In the genomic region with DNA sequence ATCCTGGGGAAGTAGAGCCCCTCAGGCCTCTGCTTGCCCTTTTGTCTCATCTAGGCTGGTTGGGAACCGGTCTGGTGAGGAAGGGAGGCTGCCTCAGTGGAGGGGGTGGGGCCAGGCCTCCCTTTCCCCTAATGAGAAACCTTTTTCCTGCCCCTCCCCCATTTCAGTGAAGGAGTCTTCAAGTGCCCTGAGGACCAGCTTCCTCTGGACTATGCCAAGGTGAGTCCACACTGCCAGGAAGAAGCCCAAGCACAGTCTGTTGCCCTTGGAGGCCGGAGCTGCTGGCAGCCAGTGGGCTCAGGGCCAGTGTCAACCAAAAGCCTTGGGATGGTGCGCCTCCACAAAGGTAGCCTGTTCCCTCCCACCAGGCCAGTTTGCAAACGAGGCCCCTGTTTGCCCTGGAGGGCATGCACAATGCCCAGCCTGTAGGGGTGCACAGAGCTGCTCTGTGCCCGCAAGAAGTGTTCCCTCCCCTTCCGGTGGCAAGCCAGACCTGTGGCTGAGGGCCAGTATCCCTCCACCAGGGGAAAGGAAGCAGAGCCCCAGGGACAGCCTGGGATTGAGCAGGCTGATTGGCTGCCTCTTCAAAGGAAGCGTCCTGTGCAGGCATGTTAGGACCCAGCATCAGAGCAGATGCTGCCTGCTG, we compare ENCODE assay signal across 9 cellular contexts. TPM values are rescaled to one million over a fixed set of nuclear protein-coding genes. Genes with fewer than 3 reads are reported as not detected.
DNase-seq lines count a peak whose midpoint lies in the region; TF ChIP-seq lines count a peak whose summit lies in the region.
"Had no signal": no experiment of that assay in that cellular context is flagged by ENCODE, and none has a peak within 500 bp of the region (broad histone marks: within the 10 kb centered on the region; RNA-seq: fewer than 3 reads in every experiment).

No MANE protein-coding gene starts in this region.

- peaks cover 3% of the 10 kb centered on the region for H3K79me2 ChIP-seq in parathyroid adenoma

- no peaks in the 10 kb centered on the region for H3K9me3 Mint-ChIP-seq in activated CD4-positive, alpha-beta T cell treated with anti-CD3 and anti-CD28 coated beads, Interleukin-2, amount 10 ng/mL, durations not matched to agents 7 days and 5 days

- peaks cover 9% of the 10 kb centered on the region for H3K36me3 Mint-ChIP-seq in activated CD4-positive, alpha-beta T cell treated with anti-CD3 and anti-CD28 coated beads, Interleukin-2, amount 10 ng/mL, durations not matched to agents 7 days and 5 days (ENCODE audit: low read depth)

- H3K4me3 Mint-ChIP-seq in activated CD4-positive, alpha-beta T cell treated with anti-CD3 and anti-CD28 coated beads, Interleukin-2, amount 10 ng/mL, durations not matched to agents 7 days and 5 days, result no peak overlapping the region

- peak overlapping the region; percentile 10 for H3K9ac ChIP-seq in NT2/D1 (ENCODE audit: insufficient read length, low read depth)
- no peak overlapping the region for H3K9ac ChIP-seq in parathyroid adenoma

- H3K4me3 ChIP-seq in NT2/D1 (ENCODE audit: insufficient read length, low read depth) (no peak overlapping the region), parathyroid adenoma (ENCODE audit: low read depth, low read length) (no peak overlapping the region)
- H3K4me3 ChIP-seq: SJSA1 had no signal

- H3K27ac ChIP-seq in epithelial cell of prostate, result peak overlapping the region; percentile 99
- peak overlapping the region; percentile 70 for H3K27ac ChIP-seq in parathyroid adenoma
- H3K27ac ChIP-seq: SJSA1 had no signal

- H3K4me1 ChIP-seq in NT2/D1 (ENCODE audit: insufficient read depth, insufficient read length), result peaks cover 17% of the 10 kb centered on the region
- H3K4me1 ChIP-seq in parathyroid adenoma, result peaks cover 23% of the 10 kb centered on the region

- TF ChIP-seq CTCF in parathyroid adenoma (IDR thresholded peaks at IDR 0.05), result no peak

- H3K27me3 Mint-ChIP-seq in activated CD4-positive, alpha-beta T cell treated with anti-CD3 and anti-CD28 coated beads, Interleukin-2, amount 10 ng/mL, durations not matched to agents 7 days and 5 days, result no peaks in the 10 kb centered on the region

- peaks cover 37% of the 10 kb centered on the region for H3K4me1 Mint-ChIP-seq in activated CD4-positive, alpha-beta T cell treated with anti-CD3 and anti-CD28 coated beads, Interleukin-2, amount 10 ng/mL, durations not matched to agents 7 days and 5 days

- no peak overlapping the region for H3K27ac Mint-ChIP-seq in activated CD4-positive, alpha-beta T cell treated with anti-CD3 and anti-CD28 coated beads, Interleukin-2, amount 10 ng/mL, durations not matched to agents 7 days and 5 days

- no peaks in the 10 kb centered on the region for H3K27me3 ChIP-seq in NT2/D1 (ENCODE audit: insufficient read depth, insufficient read length)
- no peaks in the 10 kb centered on the region for H3K27me3 ChIP-seq in parathyroid adenoma (ENCODE audit: control insufficient read depth, insufficient read depth, low read length)
- H3K27me3 ChIP-seq: SJSA1 had no signal

- H3K36me3 ChIP-seq in NT2/D1 (ENCODE audit: insufficient read depth, insufficient read length, low read length) (peaks cover 65% of the 10 kb centered on the region), parathyroid adenoma (ENCODE audit: control insufficient read depth, insufficient read depth, low read length) (no peaks in the 10 kb centered on the region)

- H2AFZ ChIP-seq in parathyroid adenoma, result no peak overlapping the region

- POLR2A ChIA-PET in activated CD4-positive, alpha-beta T cell treated with anti-CD3 and anti-CD28 coated beads, Interleukin-2, amount 10 ng/mL, durations not matched to agents 7 days and 5 days (lab: Charles Lee), result no interaction called here

- no peaks in the 10 kb centered on the region; the same call in 1 of the 2 replicates for H3K9me3 ChIP-seq in NT2/D1 (ENCODE audit: insufficient read depth, low read length)
- no peaks in the 10 kb centered on the region for H3K9me3 ChIP-seq in parathyroid adenoma (ENCODE audit: control insufficient read depth, low read length)
- H3K9me3 ChIP-seq: SJSA1 had no signal

- CTCF ChIA-PET in activated CD4-positive, alpha-beta T cell treated with anti-CD3 and anti-CD28 coated beads, Interleukin-2, amount 10 ng/mL, durations not matched to agents 7 days and 5 days (lab: Charles Lee), result interaction anchor here (1.5 to 20.1 kb wide), 2 partner anchors 17 to 160 kb away, joined by 4 to 420 read pairs; a partner anchor contains a TSS

- peak; percentile 77 for DNase-seq in DMS 273 treated with DMSO at 0.1 percent for 48 hours (lab: John Stamatoyannopoulos, UW)
- DNase-seq in NT2/D1 (ENCODE audit: low read depth, low spot score), result no peak
- DNase-seq in epithelial cell of prostate (ENCODE audit: low read depth, low spot score), result no peak
- DNase-seq in iPS-NIHi7 (ENCODE audit: extremely low spot score), result no peak
- DNase-seq in A172 (ENCODE audit: low spot score), result no peak
- no peak for DNase-seq in NCI-H774 (lab: John Stamatoyannopoulos, UW)
- DNase-seq in activated CD4-positive, alpha-beta T cell treated with anti-CD3 and anti-CD28 coated beads, Interleukin-2, amount 10 ng/mL, durations not matched to agents 7 days and 5 days, result no peak

- no peak overlapping the region for H3K4me2 ChIP-seq in parathyroid adenoma (ENCODE audit: low read length)

RNA-seq across cellular contexts. Expression of a gene that starts 3.4 kb away (rescaled TPM):
- total RNA-seq in A172 (2014; rRNA removed; shearing (Covaris generic)), result 75.5 and 90.6 TPM in 2 replicates
- total RNA-seq in activated CD4-positive, alpha-beta T cell treated with anti-CD3 and anti-CD28 coated beads, Interleukin-2, amount 10 ng/mL, durations not matched to agents 7 days and 5 days, result 10 to 100 TPM; 44.9 to 45.1 TPM

RNA-seq across cellular contexts. Expression of a gene that starts 18.6 kb away (rescaled TPM):
- total RNA-seq in A172 (2014; rRNA removed; shearing (Covaris generic)), result 1.5 and 2.5 TPM in 2 replicates
- total RNA-seq in activated CD4-positive, alpha-beta T cell treated with anti-CD3 and anti-CD28 coated beads, Interleukin-2, amount 10 ng/mL, durations not matched to agents 7 days and 5 days, result 1 to 10 TPM; 7.3 TPM

RNA-seq across cellular contexts. Expression of a gene that starts 21.1 kb away (rescaled TPM):
- 3.3 and 3.9 TPM in 2 replicates for total RNA-seq in A172 (2014; rRNA removed; shearing (Covaris generic))
- total RNA-seq in activated CD4-positive, alpha-beta T cell treated with anti-CD3 and anti-CD28 coated beads, Interleukin-2, amount 10 ng/mL, durations not matched to agents 7 days and 5 days, result 1 to 10 TPM; 2.1 to 2.3 TPM

RNA-seq across cellular contexts. Expression of a gene that starts 27.4 kb away (rescaled TPM):
- total RNA-seq in A172 (2014; rRNA removed; shearing (Covaris generic)), result 697 and 1,197 TPM in 2 replicates
- total RNA-seq in activated CD4-positive, alpha-beta T cell treated with anti-CD3 and anti-CD28 coated beads, Interleukin-2, amount 10 ng/mL, durations not matched to agents 7 days and 5 days, result 1,000 to 10,000 TPM; 1,884 to 2,250 TPM

RNA-seq across cellular contexts. Expression of a gene that starts 29.5 kb away (rescaled TPM):
- 246 and 286 TPM in 2 replicates for total RNA-seq in A172 (2014; rRNA removed; shearing (Covaris generic))
- total RNA-seq in activated CD4-positive, alpha-beta T cell treated with anti-CD3 and anti-CD28 coated beads, Interleukin-2, amount 10 ng/mL, durations not matched to agents 7 days and 5 days, result 10 to 100 TPM; 11.0 to 11.8 TPM
